In genomic region chr3:13713396-13713795, GRCh38 we compare ENCODE assay signal across 27 cellular contexts.
DNase-seq lines count a peak whose midpoint lies in the region; ATAC-seq and TF ChIP-seq lines count a peak whose summit lies in the region.
"Had no signal": no experiment of that assay in that cellular context is flagged by ENCODE, and none has a peak within 500 bp of the region (broad histone marks: within the 10 kb centered on the region; RNA-seq: fewer than 3 reads in every experiment).

No MANE protein-coding gene starts in this region.

- POLR2A ChIA-PET in A673 (lab: Charles Lee; ENCODE audit: low non-redundant PET): no interaction called here

- H3K9me3 ChIP-seq in right atrium auricular region (no peaks in the 10 kb centered on the region), left ventricle myocardium inferior (replicated peaks) (peaks cover 8% of the 10 kb centered on the region), esophagus muscularis mucosa (peaks cover 0 to 10% (median 0%) of the 10 kb centered on the region in 4 donors), sigmoid colon (no peaks in the 10 kb centered on the region), A673 (ENCODE audit: low read depth, low read length, poor library complexity, severe bottlenecking) (no peaks in the 10 kb centered on the region)
- H3K9me3 ChIP-seq: neutrophil, SJCRH30 had no signal

- H3K4me1 ChIP-seq in right atrium auricular region (no peaks in the 10 kb centered on the region), left ventricle myocardium inferior (no peaks in the 10 kb centered on the region), esophagus muscularis mucosa (no peaks in the 10 kb centered on the region), sigmoid colon (no peaks in the 10 kb centered on the region), A673 (ENCODE audit: insufficient read depth, low read length, poor library complexity, severe bottlenecking) (no peaks in the 10 kb centered on the region)
- H3K4me1 ChIP-seq: BLaER1 treated with 17β-estradiol and CSF1 and Interleukin-3, amounts not matched to agents 10 nM and 100 nM; SJCRH30 had no signal

- ATAC-seq in HG03280 (IDR thresholded peaks at IDR 0.05; ENCODE audit: unreplicated experiment): no peak
- ATAC-seq: activated naive CD8-positive, alpha-beta T cell treated with anti-CD3 and anti-CD28 coated beads, Interleukin-2, amount 50 U/mL, for 24 hours; left ventricle myocardium superior had no signal

- peak; percentile 23 for DNase-seq in right atrium auricular region (ENCODE audit: low spot score)
- no peak for DNase-seq in left ventricle myocardium inferior
- DNase-seq in esophagus muscularis mucosa (ENCODE audit: extremely low spot score): peak; percentile 81
- peak; percentile 46 for DNase-seq in sigmoid colon
- DNase-seq in A673 (ENCODE audit: low spot score): no peak
- DNase-seq in activated naive CD4-positive, alpha-beta T cell treated with Interleukin-2 at 50 U/mL for 16 hours: no peak
- DNase-seq: activated CD4-positive, alpha-beta T cell treated with anti-CD3 and anti-CD28 coated beads for 48 hours; activated naive CD8-positive, alpha-beta T cell treated with anti-CD3 and anti-CD28 coated beads, Interleukin-2, amount 50 U/mL, for 24 hours; central memory CD4-positive, alpha-beta T cell; DMS53; GDM1; glutamatergic neuron; HCEC 1CT; islet precursor cell; KG1; left ventricle myocardium superior; NCI-H1105; NCI-H187; NCI-H2171; NCI-H82; SJCRH30; SW 1271 had no signal

- TF ChIP-seq POLR2A in esophagus muscularis mucosa (IDR thresholded peaks at IDR 0.05; ENCODE audit: low read depth) (no peak), sigmoid colon (IDR thresholded peaks at IDR 0.05) (no peak)

- no TSS peak for BruUV-seq in A673 (replicated peaks; lab: Mats Ljungman, UMichigan)

- intact Hi-C loops in left ventricle myocardium inferior (cut with micrococcal nuclease) (no loop called here), esophagus muscularis mucosa (cut with DNase I) (no loop called here), sigmoid colon (cut with DNase I) (no loop called here), A673 (cut with micrococcal nuclease; ENCODE audit: unreplicated experiment) (no loop called here)

- no peak for TF ChIP-seq EP300 in esophagus muscularis mucosa (IDR thresholded peaks at IDR 0.05)
- TF ChIP-seq EP300 in sigmoid colon (IDR thresholded peaks at IDR 0.05): no peak

- CTCF ChIA-PET in A673 (lab: Charles Lee): no interaction called here

- no peak overlapping the region for H3K27ac ChIP-seq in right atrium auricular region
- no peak overlapping the region for H3K27ac ChIP-seq in left ventricle myocardium inferior (replicated peaks)
- no peak overlapping the region for H3K27ac ChIP-seq in esophagus muscularis mucosa (replicated peaks in 1 of 4)
- H3K27ac ChIP-seq in sigmoid colon: no peak overlapping the region
- no peak overlapping the region for H3K27ac ChIP-seq in A673 (ENCODE audit: low read depth, low read length, poor library complexity, severe bottlenecking)
- H3K27ac ChIP-seq: BLaER1 treated with 17β-estradiol and CSF1 and Interleukin-3, amounts not matched to agents 10 nM and 100 nM; HL-60; neutrophil; SJCRH30; skin epidermis had no signal

- no peak for TF ChIP-seq CTCF in right atrium auricular region (IDR thresholded peaks at IDR 0.05)
- TF ChIP-seq CTCF in left ventricle myocardium inferior (IDR thresholded peaks at IDR 0.05; ENCODE audit: borderline replicate concordance): no peak
- TF ChIP-seq CTCF in esophagus muscularis mucosa (IDR thresholded peaks at IDR 0.05): no peak
- no peak for TF ChIP-seq CTCF in sigmoid colon (IDR thresholded peaks at IDR 0.05)
- no peak for TF ChIP-seq CTCF in A673 (conservative IDR thresholded peaks at IDR 0.05; ENCODE audit: low read depth, low read length)

- H3K36me3 ChIP-seq in right atrium auricular region (no peaks in the 10 kb centered on the region), left ventricle myocardium inferior (no peaks in the 10 kb centered on the region), esophagus muscularis mucosa (no peaks in the 10 kb centered on the region), sigmoid colon (no peaks in the 10 kb centered on the region), A673 (ENCODE audit: insufficient read depth, low read length, poor library complexity, severe bottlenecking) (no peaks in the 10 kb centered on the region)
- H3K36me3 ChIP-seq: BLaER1 treated with 17β-estradiol and CSF1 and Interleukin-3, amounts not matched to agents 10 nM and 100 nM; neutrophil; SJCRH30 had no signal

- WGBS in esophagus muscularis mucosa: 84% methylated on average over 4 of the region's 4 CpGs
- WGBS in sigmoid colon, 2 donors: 90 to 92% methylated on average over 4 of the region's 4 CpGs

- H3K4me3 ChIP-seq in right atrium auricular region (no peak overlapping the region), left ventricle myocardium inferior (no peak overlapping the region), esophagus muscularis mucosa (no peak overlapping the region), sigmoid colon (no peak overlapping the region), A673 (ENCODE audit: low read depth, low read length, poor library complexity, severe bottlenecking) (no peak overlapping the region)
- H3K4me3 ChIP-seq: BLaER1 treated with 17β-estradiol and CSF1 and Interleukin-3, amounts not matched to agents 10 nM and 100 nM; SJCRH30; skin epidermis had no signal

- no peaks in the 10 kb centered on the region for H3K27me3 ChIP-seq in right atrium auricular region
- H3K27me3 ChIP-seq in left ventricle myocardium inferior (ENCODE audit: low read depth): peaks cover 35% of the 10 kb centered on the region
- peaks cover 0 to 4% (median 0%) of the 10 kb centered on the region in 4 donors for H3K27me3 ChIP-seq in esophagus muscularis mucosa
- no peaks in the 10 kb centered on the region for H3K27me3 ChIP-seq in sigmoid colon
- H3K27me3 ChIP-seq in A673 (replicated peaks; ENCODE audit: insufficient read depth, low read depth, low read length, poor library complexity): no peaks in the 10 kb centered on the region
- H3K27me3 ChIP-seq: BLaER1 treated with 17β-estradiol and CSF1 and Interleukin-3, amounts not matched to agents 10 nM and 100 nM; neutrophil; SJCRH30 had no signal

Comparison
In these comparisons a context has a peak if more than half of its experiments do, and no peak if none do; other contexts are left out.
1. DNase-seq: peak in right atrium auricular region (single experiment), esophagus muscularis mucosa (single experiment) and sigmoid colon (single experiment); none in left ventricle myocardium inferior (single experiment), A673 (single experiment) and activated naive CD4-positive, alpha-beta T cell treated with Interleukin-2 at 50 U/mL for 16 hours (single experiment).